8 cellular contexts compared by ENCODE assay signal in the genomic region with DNA sequence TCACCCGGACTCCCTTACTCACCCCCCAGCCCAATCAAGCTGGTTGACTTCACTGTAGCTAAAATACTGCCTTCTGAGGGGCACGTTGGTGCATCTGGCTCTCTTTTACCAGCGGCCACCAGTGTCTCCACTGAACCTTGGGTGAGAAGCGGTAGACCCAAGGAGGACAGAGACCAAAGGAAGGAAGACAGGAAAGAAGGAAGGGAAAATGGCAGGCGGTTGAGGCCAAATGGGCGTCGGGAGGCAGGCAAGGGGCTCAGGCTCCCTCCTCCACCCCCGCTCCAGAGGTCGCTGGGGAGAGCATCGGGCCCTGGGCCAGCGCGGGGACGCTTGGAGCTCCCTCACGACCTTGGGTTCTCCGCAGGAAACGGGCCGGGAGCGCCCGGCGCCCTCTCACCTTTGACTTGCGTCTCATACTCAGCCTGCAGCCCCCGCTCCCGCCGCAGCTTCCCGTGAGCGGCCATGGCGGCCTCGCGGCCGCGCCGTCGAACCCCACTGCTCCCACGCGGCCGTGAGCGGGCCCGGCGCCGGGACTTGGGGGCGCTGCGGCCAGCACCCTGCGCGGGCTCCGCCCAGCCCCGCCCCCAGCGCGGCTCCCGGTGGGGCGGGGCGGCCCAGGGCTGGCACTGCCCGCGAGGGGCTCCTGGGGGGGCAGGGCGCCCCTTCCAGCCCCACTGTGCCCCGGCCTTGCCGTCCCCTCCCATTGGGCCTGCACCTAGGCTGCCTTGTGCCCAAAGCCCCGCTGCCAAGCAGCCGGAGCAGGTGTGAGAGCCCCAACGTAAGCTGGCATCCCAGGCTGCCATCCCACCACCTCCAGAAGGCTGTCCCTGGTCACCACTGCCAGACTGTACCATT. TPM values are rescaled to one million over a fixed set of nuclear protein-coding genes. Genes with fewer than 3 reads are reported as not detected.
A peak's percentile ranks its signal among the peaks of the same experiment; 100 is the strongest.
DNase-seq lines count a peak whose midpoint lies in the region; ATAC-seq, FAIRE-seq and TF ChIP-seq lines count a peak whose summit lies in the region.

A gene (minus strand): TSS at position 526 of the 855 bp plus-strand sequence. CDS start 62 bp downstream, at position 464.

- H3K79me2 ChIP-seq in OCI-LY3 (ENCODE audit: low read length) (peaks cover 62% of the 10 kb centered on the region), keratinocyte (ENCODE audit: control insufficient read depth, insufficient read depth, low read length) (no peaks in the 10 kb centered on the region)

- DNase-seq in adipocyte (ENCODE audit: low read depth) (no peak), keratinocyte (ENCODE audit: low read depth, low spot score) (no peak), NCI-H2081 (lab: John Stamatoyannopoulos, UW) (no peak), NCI-H1092 treated with DMSO at 0.1 percent for 48 hours (lab: John Stamatoyannopoulos, UW) (no peak)
- DNase-seq in stimulated activated CD4-positive, alpha-beta T cell treated with anti-CD3 and anti-CD28 coated beads, Interleukin-2, amount 100 ng/mL, for 48 hours: peak; percentile 33 to 45

- H3K27me3 ChIP-seq in OCI-LY3 (ENCODE audit: low read depth, low read length) (no peaks in the 10 kb centered on the region), adipocyte (replicated peaks; ENCODE audit: control insufficient read depth, insufficient read depth, low read length) (peaks cover 14% of the 10 kb centered on the region), keratinocyte (ENCODE audit: control insufficient read depth, extremely low read depth, insufficient read depth, low read length) (no peaks in the 10 kb centered on the region)

- H3K27ac ChIP-seq in OCI-LY3 (ENCODE audit: low read length): peak within 1 kb of the TSS; percentile 100
- peak within 1 kb of the TSS; percentile 31 for H3K27ac ChIP-seq in keratinocyte (ENCODE audit: control insufficient read depth, insufficient read depth, low read length)

- no peaks in the 10 kb centered on the region for H3K9me3 ChIP-seq in OCI-LY3 (ENCODE audit: insufficient read depth, low read length)
- no peaks in the 10 kb centered on the region for H3K9me3 ChIP-seq in adipocyte (ENCODE audit: control insufficient read depth, low read length)
- H3K9me3 ChIP-seq in keratinocyte (ENCODE audit: control insufficient read depth, low read depth, low read length): no peaks in the 10 kb centered on the region

- H3K4me2 ChIP-seq in OCI-LY3 (ENCODE audit: low read length) (peak within 1 kb of the TSS; percentile 100), keratinocyte (ENCODE audit: control insufficient read depth, extremely low read depth, insufficient read depth, low read depth, low read length) (peak within 1 kb of the TSS; percentile 88)

- FAIRE-seq in keratinocyte (lab: Jason Lieb, UNC): no peak

- peak within 1 kb of the TSS; percentile 100 for H3K9ac ChIP-seq in OCI-LY3 (ENCODE audit: low read length)
- H3K9ac ChIP-seq in adipocyte (ENCODE audit: low read length): peak within 1 kb of the TSS; percentile 91
- no peak within 1 kb of the TSS for H3K9ac ChIP-seq in keratinocyte (ENCODE audit: control insufficient read depth, extremely low read depth, insufficient read depth, low read length)

- no peaks in the 10 kb centered on the region for H3K9me1 ChIP-seq in keratinocyte (ENCODE audit: control insufficient read depth, extremely low read depth, insufficient read depth, low read length)

- H3K36me3 ChIP-seq in OCI-LY3 (replicated peaks; ENCODE audit: low read depth, low read length) (peaks cover 32% of the 10 kb centered on the region), adipocyte (ENCODE audit: control insufficient read depth, insufficient read depth, low read length, severe bottlenecking) (peaks cover 17% of the 10 kb centered on the region), keratinocyte (ENCODE audit: control insufficient read depth in 2 of 2, extremely low read depth in 1 of 2, insufficient read depth in 2 of 2, low read length in 2 of 2) (peaks cover 4 to 6% of the 10 kb centered on the region in 2 experiments)

- ATAC-seq in GM18498 (IDR thresholded peaks at IDR 0.05; ENCODE audit: unreplicated experiment) (peak; percentile 18), HG02938 (IDR thresholded peaks at IDR 0.05; ENCODE audit: unreplicated experiment) (no peak)

- H4K20me1 ChIP-seq in OCI-LY3 (ENCODE audit: insufficient read depth, low read length): peaks cover 27% of the 10 kb centered on the region
- H4K20me1 ChIP-seq in keratinocyte (ENCODE audit: control insufficient read depth, extremely low read depth, insufficient read depth, low read length): no peaks in the 10 kb centered on the region

- no peak for TF ChIP-seq CTCF in OCI-LY3 (IDR thresholded peaks at IDR 0.05; ENCODE audit: low read depth, low read length)
- no peak for TF ChIP-seq CTCF in keratinocyte (optimal IDR thresholded peaks at IDR 0.05 in 1 of 3, IDR thresholded peaks at IDR 0.05 in 1 of 3, conservative IDR thresholded peaks at IDR 0.05 in 1 of 3; ENCODE audit: extremely low read depth in 1 of 3, insufficient read depth in 2 of 3, low read length in 3 of 3)

- H2AFZ ChIP-seq in OCI-LY3 (ENCODE audit: low read depth, low read length) (no peak within 1 kb of the TSS), keratinocyte (ENCODE audit: control insufficient read depth, low read length) (no peak within 1 kb of the TSS)

- peak within 1 kb of the TSS; percentile 100 for H3K4me3 ChIP-seq in OCI-LY3 (ENCODE audit: low read length)
- peak within 1 kb of the TSS; percentile 83 for H3K4me3 ChIP-seq in adipocyte (ENCODE audit: low read length)
- H3K4me3 ChIP-seq in keratinocyte (ENCODE audit: control insufficient read depth in 2 of 3, extremely low read depth in 1 of 3, insufficient read depth in 2 of 3, low read depth in 1 of 3, low read length in 3 of 3): peak within 1 kb of the TSS in 1 of 3 experiments; percentile 79

- H3K4me1 ChIP-seq in OCI-LY3 (ENCODE audit: low read length) (peaks cover 33% of the 10 kb centered on the region), adipocyte (ENCODE audit: control insufficient read depth, insufficient read depth, low read length) (peaks cover 28% of the 10 kb centered on the region), keratinocyte (ENCODE audit: control insufficient read depth, extremely low read depth, insufficient read depth, low read length) (peaks cover 18% of the 10 kb centered on the region)

- dilution Hi-C loops in keratinocyte (cut with MboI; ENCODE audit: extremely low pct_ligation_motif_present, low sequenced_read_pairs): no loop called here

RNA-seq across cellular contexts. Expression of the gene that starts here (rescaled TPM):
- polyA plus RNA-seq in keratinocyte: 0.35 to 0.66 TPM (median 0.55 TPM) in 3 replicates
- polyA plus RNA-seq in keratinocyte (2011; ENCODE audit: low read depth): not detected
- 0.28 and 0.48 TPM in 2 replicates for polyA plus RNA-seq in keratinocyte (2011; cell fraction: cytosol; rRNA removed)
- polyA plus RNA-seq in keratinocyte (2011; cell fraction: nucleus; rRNA removed): 1.4 and 1.9 TPM in 2 replicates
- polyA plus RNA-seq in keratinocyte (2012; ENCODE audit: low replicate concordance): 0.35 and 0.95 TPM in 2 replicates
- polyA minus RNA-seq in keratinocyte: 0.43 to 0.90 TPM (median 0.56 TPM) in 3 replicates
- polyA minus RNA-seq in keratinocyte (2011; cell fraction: cytosol; rRNA and poly(A)+ RNA removed): not detected
- polyA minus RNA-seq in keratinocyte (2011; cell fraction: nucleus; rRNA and poly(A)+ RNA removed): 0.42 and 1.1 TPM in 2 replicates

Comparison
In these comparisons a context has a peak if more than half of its experiments do, and no peak if none do; other contexts are left out.
1. DNase-seq: peak in stimulated activated CD4-positive, alpha-beta T cell treated with anti-CD3 and anti-CD28 coated beads, Interleukin-2, amount 100 ng/mL, for 48 hours (2 of 2); none in adipocyte (single experiment), keratinocyte (single experiment), NCI-H2081 (0 of 2) and NCI-H1092 treated with DMSO at 0.1 percent for 48 hours (single experiment).